Comparison of ENCODE assay signal across 21 cellular contexts in the genomic region with DNA sequence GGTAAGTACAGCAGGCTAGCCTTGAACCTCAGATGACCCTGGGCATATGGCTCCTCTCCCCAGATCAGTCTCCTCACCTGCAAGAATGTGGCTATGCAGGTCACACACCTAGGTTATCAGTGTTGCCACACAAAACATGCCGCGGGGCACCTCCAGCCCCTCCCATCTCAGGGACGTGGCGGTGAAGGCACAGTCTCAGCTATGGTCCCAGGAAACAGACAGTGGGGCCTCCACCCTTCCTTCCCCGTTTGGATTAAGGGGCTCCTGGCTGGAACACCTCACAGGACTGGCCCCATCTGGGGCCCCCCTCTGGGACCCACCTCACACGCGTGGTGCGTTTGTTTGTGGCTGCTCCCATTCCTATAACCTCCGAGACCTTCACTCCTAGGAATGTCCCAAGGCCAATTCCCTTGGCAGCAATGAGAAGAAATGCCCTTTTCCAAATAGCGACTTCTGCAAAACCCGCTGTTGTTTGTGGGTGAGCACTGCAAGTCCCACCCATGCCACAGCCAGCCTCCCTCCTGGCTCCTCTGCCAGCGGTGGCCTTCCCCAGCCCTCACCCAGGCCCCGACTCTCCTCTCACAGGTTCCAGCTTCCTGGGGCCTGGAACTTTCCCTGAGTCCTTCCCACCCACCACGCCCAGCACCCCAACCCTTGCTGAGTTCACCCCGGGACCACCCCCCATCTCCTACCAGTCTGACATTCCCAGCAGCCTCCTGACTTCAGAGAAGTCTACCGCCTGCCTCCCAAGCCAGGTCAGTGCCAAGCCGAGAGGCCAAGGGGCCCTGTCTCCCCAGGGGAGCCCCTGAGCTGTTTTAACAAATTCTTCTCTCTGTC. TPM values are rescaled to one million over a fixed set of nuclear protein-coding genes. Genes with fewer than 3 reads are reported as not detected.
DNase-seq lines count a peak whose midpoint lies in the region; ATAC-seq and TF ChIP-seq lines count a peak whose summit lies in the region.
"Had no signal": no experiment of that assay in that cellular context is flagged by ENCODE, and none has a peak within 500 bp of the region (broad histone marks: within the 10 kb centered on the region; RNA-seq: fewer than 3 reads in every experiment).

No MANE protein-coding gene starts in this region.

- DNase-seq in activated naive CD8-positive, alpha-beta T cell treated with anti-CD3 and anti-CD28 coated beads, Interleukin-2, amount 50 U/mL, for 24 hours, result no peak
- DNase-seq in PC-9 (peak; percentile 79 to 88), T-helper 2 cell (no peak), NCI-H748 (lab: John Stamatoyannopoulos, UW; ENCODE audit: unreplicated experiment) (no peak)
- no peak for DNase-seq in effector memory CD8-positive, alpha-beta T cell
- DNase-seq in stimulated activated naive B cell treated with anti-CD40 and anti-IgM and Interleukin-4, amounts not matched to agents 10 μg/mL and 1 μg/mL and 100 μg/mL, for 72 hours, result no peak
- DNase-seq: EL; GF-D8; KG1; NCI-H1092; NCI-H1436; NCI-H2029; NCI-H226; NCI-H510A treated with DMSO at 0.1 percent for 48 hours; NCI-H774; NK-92 treated with Interleukin-12 subunit alpha and Interleukin-12 subunit beta, amount 100 ng/mL, for 24 hours; Peyer's patch; SJCRH30 had no signal

- no TSS peak for BruUV-seq in PC-9 (replicated peaks; lab: Mats Ljungman, UMichigan)

- H3K27ac Mint-ChIP-seq in activated naive CD8-positive, alpha-beta T cell, result peak overlapping the region; percentile 46
- no peak overlapping the region for H3K27ac Mint-ChIP-seq in activated naive CD8-positive, alpha-beta T cell treated with anti-CD3 and anti-CD28 coated beads, Interleukin-2, amount 50 U/mL, for 24 hours
- peak overlapping the region; percentile 46 to 94 for H3K27ac Mint-ChIP-seq in effector memory CD8-positive, alpha-beta T cell
- peak overlapping the region; percentile 91 for H3K27ac Mint-ChIP-seq in stimulated activated naive B cell treated with anti-CD40 and anti-IgM and Interleukin-4, amounts not matched to agents 10 μg/mL and 1 μg/mL and 100 μg/mL, for 72 hours

- H2AFZ ChIP-seq in PC-9, result no peak overlapping the region

- no peaks in the 10 kb centered on the region for H3K9me3 ChIP-seq in PC-9 (ENCODE audit: insufficient read depth, low read depth)
- H3K9me3 ChIP-seq: Peyer's patch, SJCRH30 had no signal

- CTCF ChIA-PET in PC-9 (lab: Charles Lee), result no interaction called here

- ATAC-seq in activated naive CD8-positive, alpha-beta T cell treated with anti-CD3 and anti-CD28 coated beads, Interleukin-2, amount 50 U/mL, for 24 hours, result no peak
- ATAC-seq in effector memory CD8-positive, alpha-beta T cell (replicated peaks), result no peak
- ATAC-seq in stimulated activated naive B cell treated with anti-CD40 and anti-IgM and Interleukin-4, amounts not matched to agents 10 μg/mL and 1 μg/mL and 100 μg/mL, for 72 hours (replicated peaks), result no peak
- no peak for ATAC-seq in HG02970 (IDR thresholded peaks at IDR 0.05; ENCODE audit: low FRiP score, unreplicated experiment)

- H3K4me1 ChIP-seq in PC-9 (replicated peaks; ENCODE audit: insufficient read depth), result peaks cover 9% of the 10 kb centered on the region

- H4K20me1 ChIP-seq in PC-9 (ENCODE audit: insufficient read depth), result 0 out of 2 replicates have a peak, but pooled peaks cover 3% of the 10 kb centered on the region

- H3K4me1 Mint-ChIP-seq in activated naive CD8-positive, alpha-beta T cell (ENCODE audit: low read depth), result peaks cover 27% of the 10 kb centered on the region
- peaks cover 35% of the 10 kb centered on the region for H3K4me1 Mint-ChIP-seq in activated naive CD8-positive, alpha-beta T cell treated with anti-CD3 and anti-CD28 coated beads, Interleukin-2, amount 50 U/mL, for 24 hours
- peaks cover 31 to 33% of the 10 kb centered on the region in 2 donors for H3K4me1 Mint-ChIP-seq in effector memory CD8-positive, alpha-beta T cell (ENCODE audit: low read depth in 2 of 2)
- peaks cover 46 to 47% of the 10 kb centered on the region in 2 donors for H3K4me1 Mint-ChIP-seq in stimulated activated naive B cell treated with anti-CD40 and anti-IgM and Interleukin-4, amounts not matched to agents 10 μg/mL and 1 μg/mL and 100 μg/mL, for 72 hours

- H3K79me2 ChIP-seq in PC-9 (ENCODE audit: low read depth), result no peaks in the 10 kb centered on the region

- H3K9me2 ChIP-seq in PC-9 (ENCODE audit: insufficient read depth), result no peaks in the 10 kb centered on the region

- 0 out of 2 replicates have a peak, but pooled peaks cover 14% of the 10 kb centered on the region for H3K36me3 ChIP-seq in PC-9 (ENCODE audit: low read depth)

- TF ChIP-seq CTCF in PC-9 (conservative IDR thresholded peaks at IDR 0.05), result no peak

- no peak overlapping the region for H3K27ac ChIP-seq in PC-9
- H3K27ac ChIP-seq: C4-2B, Peyer's patch, SJCRH30 had no signal

- H3K27me3 ChIP-seq in PC-9 (ENCODE audit: insufficient read depth, low read depth), result no peaks in the 10 kb centered on the region
- H3K27me3 ChIP-seq: Peyer's patch, SJCRH30 had no signal

- H3K9me3 Mint-ChIP-seq in activated naive CD8-positive, alpha-beta T cell (ENCODE audit: low read depth), result no peaks in the 10 kb centered on the region
- H3K9me3 Mint-ChIP-seq in activated naive CD8-positive, alpha-beta T cell treated with anti-CD3 and anti-CD28 coated beads, Interleukin-2, amount 50 U/mL, for 24 hours, result no peaks in the 10 kb centered on the region
- no peaks in the 10 kb centered on the region for H3K9me3 Mint-ChIP-seq in effector memory CD8-positive, alpha-beta T cell
- H3K9me3 Mint-ChIP-seq in stimulated activated naive B cell treated with anti-CD40 and anti-IgM and Interleukin-4, amounts not matched to agents 10 μg/mL and 1 μg/mL and 100 μg/mL, for 72 hours, result peaks cover 0 to 3% of the 10 kb centered on the region in 2 donors

- peaks cover 3% of the 10 kb centered on the region for H3K36me3 Mint-ChIP-seq in activated naive CD8-positive, alpha-beta T cell
- peaks cover 34% of the 10 kb centered on the region for H3K36me3 Mint-ChIP-seq in activated naive CD8-positive, alpha-beta T cell treated with anti-CD3 and anti-CD28 coated beads, Interleukin-2, amount 50 U/mL, for 24 hours (ENCODE audit: low read depth)
- peaks cover 28% of the 10 kb centered on the region for H3K36me3 Mint-ChIP-seq in effector memory CD8-positive, alpha-beta T cell (ENCODE audit: insufficient read depth)
- peaks cover 60 to 69% of the 10 kb centered on the region in 2 donors for H3K36me3 Mint-ChIP-seq in stimulated activated naive B cell treated with anti-CD40 and anti-IgM and Interleukin-4, amounts not matched to agents 10 μg/mL and 1 μg/mL and 100 μg/mL, for 72 hours

- intact Hi-C loops in PC-9 (cut with micrococcal nuclease; ENCODE audit: unreplicated experiment), result loop anchor here (1.0 to 2.0 kb wide), 3 partner anchors 32 to 177 kb away; a partner anchor contains a TSS

- POLR2A ChIA-PET in PC-9 (lab: Charles Lee; ENCODE audit: unreplicated experiment), result interaction anchor here (0.7 to 0.9 kb wide), 2 partner anchors 16 to 126 kb away, joined by 3 to 5 read pairs; no protein-coding TSS in a partner anchor

- H3K4me3 ChIP-seq in PC-9, result no peak overlapping the region
- H3K4me3 ChIP-seq: Peyer's patch, SJCRH30 had no signal

- no peak overlapping the region for H3K4me3 Mint-ChIP-seq in activated naive CD8-positive, alpha-beta T cell
- H3K4me3 Mint-ChIP-seq in activated naive CD8-positive, alpha-beta T cell treated with anti-CD3 and anti-CD28 coated beads, Interleukin-2, amount 50 U/mL, for 24 hours, result no peak overlapping the region
- H3K4me3 Mint-ChIP-seq in effector memory CD8-positive, alpha-beta T cell, result no peak overlapping the region
- H3K4me3 Mint-ChIP-seq in stimulated activated naive B cell treated with anti-CD40 and anti-IgM and Interleukin-4, amounts not matched to agents 10 μg/mL and 1 μg/mL and 100 μg/mL, for 72 hours, result no peak overlapping the region

- H3K4me2 ChIP-seq in PC-9, result no peak overlapping the region

- no peaks in the 10 kb centered on the region for H3K27me3 Mint-ChIP-seq in activated naive CD8-positive, alpha-beta T cell
- H3K27me3 Mint-ChIP-seq in activated naive CD8-positive, alpha-beta T cell treated with anti-CD3 and anti-CD28 coated beads, Interleukin-2, amount 50 U/mL, for 24 hours, result no peaks in the 10 kb centered on the region
- H3K27me3 Mint-ChIP-seq in effector memory CD8-positive, alpha-beta T cell, result no peaks in the 10 kb centered on the region
- no peaks in the 10 kb centered on the region for H3K27me3 Mint-ChIP-seq in stimulated activated naive B cell treated with anti-CD40 and anti-IgM and Interleukin-4, amounts not matched to agents 10 μg/mL and 1 μg/mL and 100 μg/mL, for 72 hours

- peaks cover 28% of the 10 kb centered on the region for H3F3A ChIP-seq in PC-9 (ENCODE audit: insufficient read depth, low read depth)

RNA-seq across cellular contexts. Expression of a gene that starts 17.1 kb away (rescaled TPM):
- 97.5 and 142 TPM in 2 replicates for total RNA-seq in PC-9 (2021)

RNA-seq across cellular contexts. Expression of a gene that starts 30.7 kb away (rescaled TPM):
- 2,776 and 3,599 TPM in 2 replicates for total RNA-seq in PC-9 (2021)

Comparison
In these comparisons a context has a peak if more than half of its experiments do, and no peak if none do; other contexts are left out.
1. DNase-seq: peak in PC-9 (2 of 2); none in activated naive CD8-positive, alpha-beta T cell treated with anti-CD3 and anti-CD28 coated beads, Interleukin-2, amount 50 U/mL, for 24 hours (single experiment), effector memory CD8-positive, alpha-beta T cell (0 of 3), stimulated activated naive B cell treated with anti-CD40 and anti-IgM and Interleukin-4, amounts not matched to agents 10 μg/mL and 1 μg/mL and 100 μg/mL, for 72 hours (single experiment), T-helper 2 cell (0 of 5) and NCI-H748 (single experiment).